7 cellular contexts compared by ENCODE assay signal in the genomic region with DNA sequence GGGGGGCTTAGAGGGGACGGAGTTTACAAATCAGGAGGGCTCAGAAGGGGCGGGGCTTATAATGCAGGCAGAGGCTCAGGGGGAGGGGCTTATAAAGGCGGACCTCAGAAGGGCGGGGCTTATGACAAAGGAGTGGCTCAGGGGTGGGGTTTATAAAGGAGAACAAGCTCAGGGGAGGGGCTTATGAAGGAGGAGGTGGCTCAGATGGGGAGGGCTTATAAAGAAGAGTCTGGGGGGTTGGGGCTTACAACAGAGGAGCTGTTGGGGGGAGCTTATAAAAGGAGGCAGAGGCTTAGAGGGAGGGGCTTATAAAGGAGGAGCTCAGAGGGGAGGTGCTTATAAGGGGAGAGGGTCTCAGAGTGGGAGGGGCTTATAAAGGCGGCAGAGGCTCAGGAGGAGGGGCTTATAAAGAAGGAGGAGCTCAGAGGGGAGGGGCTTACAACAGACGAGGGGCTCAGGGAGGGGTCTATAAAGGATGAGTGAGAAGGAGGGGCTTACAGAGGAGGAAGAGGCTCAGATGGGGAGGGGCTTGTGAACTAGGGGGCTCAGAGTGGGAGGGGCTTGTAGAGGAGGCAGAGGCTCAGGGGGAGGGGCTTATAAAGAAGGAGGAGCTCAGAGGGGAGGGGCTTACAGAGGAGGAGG. TPM values are rescaled to one million over a fixed set of nuclear protein-coding genes. Genes with fewer than 3 reads are reported as not detected.
DNase-seq lines count a peak whose midpoint lies in the region; ATAC-seq and TF ChIP-seq lines count a peak whose summit lies in the region.
"Had no signal": no experiment of that assay in that cellular context is flagged by ENCODE, and none has a peak within 500 bp of the region (broad histone marks: within the 10 kb centered on the region; RNA-seq: fewer than 3 reads in every experiment).

No MANE protein-coding gene starts in this region.

- H4K20me1 ChIP-seq in DND-41 (ENCODE audit: insufficient read depth, low read length), result no peaks in the 10 kb centered on the region

- peak overlapping the region; percentile 68 for H3K4me2 ChIP-seq in DND-41 (ENCODE audit: insufficient read depth, low read length)

- H3K36me3 Mint-ChIP-seq in endodermal cell (ENCODE audit: low read depth), result no peaks in the 10 kb centered on the region

- whole genome bisulfite sequencing in endodermal cell (ENCODE audit: insufficient coverage in 1 of 2, insufficient read length in 1 of 2), 2 experiments, result 63 to 78% methylated on average over 3 to 6 of the region's 6 CpGs

- H3K27ac ChIP-seq in DND-41 (ENCODE audit: low read length) (peak overlapping the region; percentile 90), endodermal cell (ENCODE audit: low read depth, low read length) (no peak overlapping the region)

- H2AFZ ChIP-seq in DND-41 (ENCODE audit: low read depth, low read length), result peak overlapping the region; percentile 59; the same call in 1 of the 2 replicates

- no peaks in the 10 kb centered on the region for H3K27me3 ChIP-seq in DND-41 (ENCODE audit: insufficient read depth, low read length, poor library complexity)
- peaks cover 11% of the 10 kb centered on the region for H3K27me3 ChIP-seq in endodermal cell (ENCODE audit: control insufficient read depth, insufficient read depth, low read length, poor library complexity, severe bottlenecking)

- H3K9me3 ChIP-seq in DND-41 (ENCODE audit: insufficient read depth, low read length, severe bottlenecking) (no peaks in the 10 kb centered on the region), endodermal cell (ENCODE audit: control insufficient read depth, low read length) (no peaks in the 10 kb centered on the region)

- H3K4me3 ChIP-seq in DND-41 (ENCODE audit: low read depth in 1 of 2, low read length in 2 of 2) (peak overlapping the region; percentile 16 to 59; a peak in 3 of 4 replicates), endodermal cell (ENCODE audit: low read length) (no peak overlapping the region)

- peaks cover 11% of the 10 kb centered on the region for H3K4me1 Mint-ChIP-seq in endodermal cell

- DNase-seq in DND-41 (peak; percentile 95), OCI-M1 (lab: John Stamatoyannopoulos, UW) (peak; percentile 78), endodermal cell (peak; percentile 78), cerebellum (ENCODE audit: low spot score) (no peak), T1000 (lab: John Stamatoyannopoulos, UW) (no peak)

- no peak overlapping the region for H3K27ac Mint-ChIP-seq in endodermal cell

- H3K4me3 Mint-ChIP-seq in endodermal cell, result no peak overlapping the region

- peaks cover 31% of the 10 kb centered on the region for H3K4me1 ChIP-seq in DND-41 (ENCODE audit: insufficient read depth, low read length)
- H3K4me1 ChIP-seq in endodermal cell (ENCODE audit: control insufficient read depth, insufficient read depth, low read length), result no peaks in the 10 kb centered on the region

- TF ChIP-seq CTCF in DND-41 (IDR thresholded peaks at IDR 0.05; ENCODE audit: borderline replicate concordance, extremely low read depth, low read length, poor library complexity, severe bottlenecking) (no peak), endodermal cell (conservative IDR thresholded peaks at IDR 0.05) (no peak)

- ATAC-seq in DND-41 (ENCODE audit: insufficient read depth, low read depth) (peak; percentile 69), GM21619 (IDR thresholded peaks at IDR 0.05; ENCODE audit: unreplicated experiment) (no peak)

- no peaks in the 10 kb centered on the region; the same call in 1 of the 2 replicates for H3K36me3 ChIP-seq in DND-41 (ENCODE audit: insufficient read depth, low read length)
- no peaks in the 10 kb centered on the region for H3K36me3 ChIP-seq in endodermal cell (ENCODE audit: control insufficient read depth, insufficient read depth, low read length)

- H3K9ac ChIP-seq in DND-41 (ENCODE audit: low read depth, low read length), result peak overlapping the region; percentile 65
- no peak overlapping the region for H3K9ac ChIP-seq in endodermal cell (ENCODE audit: extremely low read depth, low read length, poor library complexity, severe bottlenecking)

- H3K9me3 Mint-ChIP-seq in endodermal cell, result no peaks in the 10 kb centered on the region

- H3K27me3 Mint-ChIP-seq in endodermal cell (ENCODE audit: insufficient read depth), result peaks cover 3% of the 10 kb centered on the region

- H3K79me2 ChIP-seq in DND-41 (ENCODE audit: insufficient read depth, low read length), result no peaks in the 10 kb centered on the region

RNA-seq across cellular contexts. Expression of a gene that starts 1.0 kb away (rescaled TPM):
- not detected for total RNA-seq in endodermal cell
- polyA plus RNA-seq in endodermal cell (2013, experiment 1 of 2), result 1.4 TPM
- 1.5 TPM for polyA plus RNA-seq in endodermal cell (2013, experiment 2 of 2)
- 0.27 TPM for total RNA-seq in cerebellum
- total RNA-seq: endothelial cell of umbilical vein had no signal
- polyA plus RNA-seq: endothelial cell of umbilical vein had no signal

RNA-seq across cellular contexts. Expression of a gene that starts 3.9 kb away (rescaled TPM):
- total RNA-seq in endodermal cell (not detected), cerebellum (not detected)
- not detected for polyA plus RNA-seq in endodermal cell (2013, experiment 1 of 2)
- polyA plus RNA-seq in endodermal cell (2013, experiment 2 of 2), result not detected
- total RNA-seq: endothelial cell of umbilical vein had no signal
- polyA plus RNA-seq: endothelial cell of umbilical vein had no signal

RNA-seq across cellular contexts. Expression of a gene that starts 21.2 kb away (rescaled TPM):
- 10 to 100 TPM; 13.4 to 14.3 TPM for total RNA-seq in endodermal cell
- 7.8 TPM for polyA plus RNA-seq in endodermal cell (2013, experiment 1 of 2)
- polyA plus RNA-seq in endodermal cell (2013, experiment 2 of 2), result 7.8 TPM
- 4.8 TPM for total RNA-seq in cerebellum

RNA-seq across cellular contexts. Expression of a gene that starts 26.8 kb away (rescaled TPM):
- total RNA-seq in endodermal cell (10 to 100 TPM; 56.7 to 65.1 TPM), cerebellum (43.2 TPM)
- 49.5 TPM for polyA plus RNA-seq in endodermal cell (2013, experiment 1 of 2)
- polyA plus RNA-seq in endodermal cell (2013, experiment 2 of 2), result 52.5 TPM

RNA-seq across cellular contexts. Expression of a gene that starts 59.7 kb away (rescaled TPM):
- total RNA-seq in endodermal cell (1 to 10 TPM; 4.6 to 5.7 TPM), cerebellum (0.54 TPM)
- polyA plus RNA-seq in endodermal cell (2013, experiment 1 of 2), result 0.75 TPM
- polyA plus RNA-seq in endodermal cell (2013, experiment 2 of 2), result 0.62 TPM
- polyA plus RNA-seq: endothelial cell of umbilical vein had no signal

Comparison
In these comparisons a context has a peak if more than half of its experiments do, and no peak if none do; other contexts are left out.
1. DNase-seq: peak in DND-41 (single experiment), OCI-M1 (single experiment) and endodermal cell (single experiment); none in cerebellum (single experiment) and T1000 (single experiment).